ENCODE assay signal across 11 cellular contexts in the genomic region with DNA sequence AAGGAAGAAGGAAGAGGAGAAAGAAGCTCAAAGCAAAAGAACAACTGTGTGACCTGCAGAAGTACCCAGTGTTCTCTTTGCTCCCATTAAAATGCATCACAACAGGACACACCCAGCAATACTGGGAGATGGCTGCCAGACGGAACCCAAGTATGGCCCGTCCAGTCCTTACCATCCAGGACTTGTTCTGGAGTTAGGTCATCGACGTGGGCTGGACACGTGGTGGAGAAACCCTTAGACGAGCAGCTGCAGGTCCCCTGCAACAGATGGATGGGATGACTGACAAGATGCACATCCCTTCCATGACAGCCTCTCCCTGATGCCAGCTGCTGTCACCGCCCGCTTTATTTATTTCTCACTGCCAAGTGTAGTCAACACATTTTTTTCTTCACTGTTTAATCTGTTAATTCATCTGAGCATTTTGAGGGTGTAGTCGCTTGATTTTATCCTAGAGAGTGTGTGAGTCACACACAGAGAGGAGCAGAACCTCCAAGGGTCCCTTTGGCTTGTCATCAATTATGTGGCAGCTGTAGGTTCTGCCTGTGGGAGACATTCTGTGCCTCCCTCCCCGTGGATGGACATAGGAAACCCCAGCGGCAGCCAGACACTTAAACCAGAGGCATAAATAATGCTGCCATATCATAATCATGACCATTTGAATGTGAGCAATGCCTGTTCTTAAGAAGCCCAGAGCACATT.
DNase-seq lines count a peak whose midpoint lies in the region; ATAC-seq and TF ChIP-seq lines count a peak whose summit lies in the region.
"Had no signal": no experiment of that assay in that cellular context is flagged by ENCODE, and none has a peak within 500 bp of the region (broad histone marks: within the 10 kb centered on the region; RNA-seq: fewer than 3 reads in every experiment).

No MANE protein-coding gene starts in this region.

- H3K27me3 ChIP-seq in H7 (ENCODE audit: control insufficient read depth, insufficient read depth, low read length) = no peaks in the 10 kb centered on the region
- H3K27me3 ChIP-seq: BLaER1, Peyer's patch had no signal

- peaks cover 11% of the 10 kb centered on the region for H3K27me3 Mint-ChIP-seq in HFFc6 (ENCODE audit: insufficient read depth)

- H3K4me1 ChIP-seq in mucosa of descending colon (ENCODE audit: low read depth) = no peaks in the 10 kb centered on the region
- H3K4me1 ChIP-seq: Peyer's patch had no signal

- H3K27ac Mint-ChIP-seq in HFFc6 = peak overlapping the region; percentile 56
- H3K27ac Mint-ChIP-seq: dendritic cell treated with granulocyte-macrophage colony-stimulating factor and Interleukin-4, amounts not matched to agents 40 ng/mL and 50 ng/mL, for 4 days had no signal

- peaks cover 64% of the 10 kb centered on the region for H3K4me1 Mint-ChIP-seq in HFFc6 (ENCODE audit: low read depth)

- H3K4me3 ChIP-seq in cardiac fibroblast (replicated peaks in 1 of 2; ENCODE audit: low read depth in 2 of 2, low read length in 2 of 2) = no peak overlapping the region
- H3K4me3 ChIP-seq in mucosa of descending colon = no peak overlapping the region
- H3K4me3 ChIP-seq in H7 (ENCODE audit: insufficient read depth, low read depth, low read length) = no peak overlapping the region
- H3K4me3 ChIP-seq: BLaER1, Peyer's patch had no signal

- no peaks in the 10 kb centered on the region for H3K9me3 Mint-ChIP-seq in HFFc6
- H3K9me3 Mint-ChIP-seq: dendritic cell treated with granulocyte-macrophage colony-stimulating factor and Interleukin-4, amounts not matched to agents 40 ng/mL and 50 ng/mL, for 4 days had no signal

- peak overlapping the region; percentile 50 for H3K4me3 Mint-ChIP-seq in HFFc6
- H3K4me3 Mint-ChIP-seq: dendritic cell treated with granulocyte-macrophage colony-stimulating factor and Interleukin-4, amounts not matched to agents 40 ng/mL and 50 ng/mL, for 4 days had no signal

- H3K9me3 ChIP-seq in mucosa of descending colon = no peaks in the 10 kb centered on the region
- H3K9me3 ChIP-seq: BLaER1, Peyer's patch had no signal

- intact Hi-C loops in mucosa of descending colon (cut with DNase I, micrococcal nuclease) = no loop called here

- H3K27ac ChIP-seq in 22Rv1 = no peak overlapping the region
- H3K27ac ChIP-seq: BLaER1, Peyer's patch had no signal

- DNase-seq in HFFc6 = peak; percentile 39
- DNase-seq in cardiac fibroblast (ENCODE audit: low read depth in 2 of 2) = peak; percentile 20 to 53
- no peak for DNase-seq in mucosa of descending colon
- DNase-seq in OCI-M2 (lab: John Stamatoyannopoulos, UW; ENCODE audit: unreplicated experiment) = no peak
- DNase-seq in H7 = no peak
- DNase-seq in activated naive CD4-positive, alpha-beta T cell (lab: John Stamatoyannopoulos, UW) = no peak
- DNase-seq in stimulated activated CD4-positive, alpha-beta T cell treated with anti-CD3 and anti-CD28 coated beads, Interleukin-15, amount 100 ng/mL, for 24 hours = no peak

- no peaks in the 10 kb centered on the region for H3K36me3 Mint-ChIP-seq in HFFc6 (ENCODE audit: low read depth)

- ATAC-seq in mucosa of descending colon = peak; percentile 15

- peak; percentile 63 for TF ChIP-seq CTCF in 22Rv1 (IDR thresholded peaks at IDR 0.05)
- peak; percentile 74 for TF ChIP-seq CTCF in HFFc6 (IDR thresholded peaks at IDR 0.05)
- no peak for TF ChIP-seq CTCF in cardiac fibroblast (IDR thresholded peaks at IDR 0.05; ENCODE audit: low read depth, low read length)
- TF ChIP-seq CTCF in mucosa of descending colon (IDR thresholded peaks at IDR 0.05) = no peak

- H3K36me3 ChIP-seq in mucosa of descending colon (ENCODE audit: low read depth) (no peaks in the 10 kb centered on the region), H7 (replicated peaks; ENCODE audit: control insufficient read depth, insufficient read depth, low read length) (no peaks in the 10 kb centered on the region)
- H3K36me3 ChIP-seq: BLaER1, Peyer's patch had no signal

Comparison
In these comparisons a context has a peak if more than half of its experiments do, and no peak if none do; other contexts are left out.
1. CTCF ChIP-seq: peak in 22Rv1 (single experiment) and HFFc6 (single experiment); none in cardiac fibroblast (single experiment) and mucosa of descending colon (single experiment).
2. DNase-seq: peak in HFFc6 (single experiment) and cardiac fibroblast (2 of 2); none in mucosa of descending colon (0 of 3), OCI-M2 (single experiment), H7 (single experiment), activated naive CD4-positive, alpha-beta T cell (0 of 4) and stimulated activated CD4-positive, alpha-beta T cell treated with anti-CD3 and anti-CD28 coated beads, Interleukin-15, amount 100 ng/mL, for 24 hours (single experiment).